ENCODE assay signal across 17 cellular contexts in the genomic region with DNA sequence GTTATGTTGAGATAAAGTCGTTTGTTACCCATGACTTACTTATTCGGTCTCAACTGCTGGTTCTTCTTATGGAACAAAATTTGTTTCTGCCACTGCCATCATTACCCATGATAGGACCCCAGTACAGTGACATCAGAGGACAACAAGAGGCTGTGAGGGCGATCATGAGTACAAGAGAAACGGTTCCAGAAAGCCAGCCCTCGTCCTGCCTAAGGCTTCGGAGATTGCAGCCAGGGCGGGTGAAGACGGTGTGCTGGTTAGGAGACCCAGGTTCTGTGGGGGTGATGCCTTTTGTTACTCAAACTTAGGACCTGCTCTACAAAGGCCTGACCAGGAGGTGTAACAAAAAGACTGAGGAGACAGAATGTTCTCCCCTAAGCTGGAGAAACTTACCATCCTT. TPM values are rescaled to one million over a fixed set of nuclear protein-coding genes. Genes with fewer than 3 reads are reported as not detected.
DNase-seq lines count a peak whose midpoint lies in the region; ATAC-seq, FAIRE-seq and TF ChIP-seq lines count a peak whose summit lies in the region.
"Had no signal": no experiment of that assay in that cellular context is flagged by ENCODE, and none has a peak within 500 bp of the region (broad histone marks: within the 10 kb centered on the region; RNA-seq: fewer than 3 reads in every experiment).

No MANE protein-coding gene starts in this region.

- TF ChIP-seq POLR2A in K562 (conservative IDR thresholded peaks at IDR 0.05), result no peak

- no peaks in the 10 kb centered on the region for H3K79me2 ChIP-seq in K562 (ENCODE audit: control insufficient read depth, insufficient read depth, low read length)

- H3K9me3 Mint-ChIP-seq in activated CD4-positive, alpha-beta memory T cell treated with anti-CD3 and anti-CD28 coated beads, Interleukin-2, amount 10 ng/mL, durations not matched to agents 7 days and 5 days, result no peaks in the 10 kb centered on the region

- FAIRE-seq in K562 (lab: Jason Lieb, UNC), result no peak

- ATAC-seq in K562 (no peak), left cardiac atrium (no peak), GM19035 (IDR thresholded peaks at IDR 0.05; ENCODE audit: unreplicated experiment) (no peak)
- no peak for ATAC-seq in stimulated activated naive CD8-positive, alpha-beta T cell treated with anti-CD3 and anti-CD28 coated beads, Interleukin-15, Interleukin-2, amounts not matched to agents 100 U/mL and 50 U/mL, for 24 hours
- ATAC-seq: esophagus mucosa, left colon had no signal

- no peaks in the 10 kb centered on the region for H3K36me3 ChIP-seq in K562 (ENCODE audit: control insufficient read depth, insufficient read depth, low read length)

- H3K9ac ChIP-seq in K562 (ENCODE audit: insufficient read depth in 1 of 2, low read depth in 2 of 2, low read length in 2 of 2), result no peak overlapping the region

- H3K9me1 ChIP-seq in K562 (ENCODE audit: control insufficient read depth, insufficient read depth, low read length), result no peaks in the 10 kb centered on the region

- no peak overlapping the region for H3K4me2 ChIP-seq in K562 (ENCODE audit: insufficient read depth, low read length)

- DNase-seq in activated T-cell treated with anti-CD3 and anti-CD28 coated beads, Interleukin-2, amount 50 U/mL, for 1 hour, result peak; percentile 55
- DNase-seq in activated T-cell treated with anti-CD3 and anti-CD28 coated beads for 4 hours, result no peak
- peak; percentile 65 for DNase-seq in activated CD4-positive, alpha-beta memory T cell treated with anti-CD3 and anti-CD28 coated beads, Interleukin-2, amount 10 ng/mL, durations not matched to agents 7 days and 5 days
- DNase-seq in K562 (ENCODE audit: extremely low read depth in 1 of 4, low spot score in 3 of 4), result no peak
- peak; percentile 48 for DNase-seq in stimulated activated naive CD8-positive, alpha-beta T cell treated with anti-CD3 and anti-CD28 coated beads, Interleukin-15, Interleukin-2, amounts not matched to agents 100 U/mL and 50 U/mL, for 24 hours
- DNase-seq in left cardiac atrium, result no peak
- DNase-seq in activated gamma-delta T cell (lab: John Stamatoyannopoulos, UW), result no peak
- DNase-seq: amygdala, left colon, midbrain, NCI-H1694, NCI-H345, retina had no signal

- CTCF ChIA-PET in activated CD4-positive, alpha-beta memory T cell treated with anti-CD3 and anti-CD28 coated beads, Interleukin-2, amount 10 ng/mL, durations not matched to agents 7 days and 5 days (lab: Charles Lee), result interaction anchor here (0.6 to 5.0 kb wide), 4 partner anchors 9 to 75 kb away, joined by 3 to 30 read pairs (median 7); no protein-coding TSS in a partner anchor
- CTCF ChIA-PET in K562 (lab: Yijun Ruan, JAX; ENCODE audit: low intra/inter-chr PET ratio), result no interaction called here

- no peak for TF ChIP-seq CTCF in K562 (IDR thresholded peaks at IDR 0.05 in 2 of 3, conservative IDR thresholded peaks at IDR 0.05 in 1 of 3; ENCODE audit: insufficient read depth in 2 of 3, low read depth in 1 of 3, low read length in 3 of 3)

- no peak overlapping the region for H3K4me3 ChIP-seq in K562

- POLR2A ChIA-PET in activated CD4-positive, alpha-beta memory T cell treated with anti-CD3 and anti-CD28 coated beads, Interleukin-2, amount 10 ng/mL, durations not matched to agents 7 days and 5 days (lab: Charles Lee), result interaction anchor here (1.5 to 7.3 kb wide), 8 partner anchors 7 to 135 kb away, joined by 6 to 238 read pairs (median 34); partner anchors contain the start of gene RICTOR
- POLR2A ChIA-PET in K562 (lab: Yijun Ruan, JAX), result interaction anchor here (0.9 kb wide), 1 partner anchor 13 kb away, joined by 3 read pairs; no protein-coding TSS in a partner anchor

- H3K27ac ChIP-seq in K562 (ENCODE audit: extremely low read depth, low read depth, low read length), result no peak overlapping the region
- H3K27ac ChIP-seq: C4-2B had no signal

- no peak for TF ChIP-seq RAD21 in K562 (CRISPR knock-in tag; conservative IDR thresholded peaks at IDR 0.05 in 1 of 2, IDR thresholded peaks at IDR 0.05 in 1 of 2)

- no peaks in the 10 kb centered on the region for H3K27me3 Mint-ChIP-seq in activated CD4-positive, alpha-beta memory T cell treated with anti-CD3 and anti-CD28 coated beads, Interleukin-2, amount 10 ng/mL, durations not matched to agents 7 days and 5 days

- peak overlapping the region; percentile 72 for H3K4me3 Mint-ChIP-seq in activated CD4-positive, alpha-beta memory T cell treated with anti-CD3 and anti-CD28 coated beads, Interleukin-2, amount 10 ng/mL, durations not matched to agents 7 days and 5 days

- no TSS peak for BruUV-seq in K562 (replicated peaks; lab: Mats Ljungman, UMichigan)

- peak overlapping the region; percentile 59 for H2AFZ ChIP-seq in K562 (ENCODE audit: low read depth, low read length)

- 64% methylated on average over 8 of the region's 8 CpGs for WGBS in K562 (ENCODE audit: insufficient coverage, low coverage, missing lambda C conversion rate)

- no peaks in the 10 kb centered on the region for H3K9me3 ChIP-seq in K562 (replicated peaks; ENCODE audit: control insufficient read depth, insufficient read depth, low read depth, low read length)

- H3K36me3 Mint-ChIP-seq in activated CD4-positive, alpha-beta memory T cell treated with anti-CD3 and anti-CD28 coated beads, Interleukin-2, amount 10 ng/mL, durations not matched to agents 7 days and 5 days (ENCODE audit: low read depth), result peaks cover 3% of the 10 kb centered on the region

- H4K20me1 ChIP-seq in K562 (replicated peaks; ENCODE audit: control insufficient read depth, insufficient read depth, low read length), result no peaks in the 10 kb centered on the region

- peaks cover 88% of the 10 kb centered on the region for H3K4me1 Mint-ChIP-seq in activated CD4-positive, alpha-beta memory T cell treated with anti-CD3 and anti-CD28 coated beads, Interleukin-2, amount 10 ng/mL, durations not matched to agents 7 days and 5 days

- no peaks in the 10 kb centered on the region for H3K27me3 ChIP-seq in K562 (ENCODE audit: control insufficient read depth in 2 of 2, insufficient read depth in 2 of 2, low read length in 2 of 2)

- intact Hi-C loops in K562 (cut with micrococcal nuclease), result no loop called here
- intact Hi-C loops in left cardiac atrium (cut with DNase I), result no loop called here

- H3K27ac Mint-ChIP-seq in activated CD4-positive, alpha-beta memory T cell treated with anti-CD3 and anti-CD28 coated beads, Interleukin-2, amount 10 ng/mL, durations not matched to agents 7 days and 5 days, result peak overlapping the region; percentile 96

- TF ChIP-seq EP300 in K562 (IDR thresholded peaks at IDR 0.05; ENCODE audit: low read length), result no peak

- in situ Hi-C loops in K562 (cut with MboI), result no loop called here

- peaks cover 0 to 12% of the 10 kb centered on the region in 2 experiments; a peak in 3 of 5 replicates for H3K4me1 ChIP-seq in K562 (replicated peaks in 1 of 2; ENCODE audit: control insufficient read depth in 2 of 2, insufficient read depth in 2 of 2, low read length in 2 of 2)

TF ChIP-seq in K562, 482 proteins besides CTCF, POLR2A, EP300 and RAD21 (continues in another document):
- TF ChIP-seq GABPA (tag; conservative IDR thresholded peaks at IDR 0.05; ENCODE audit: low read depth) (no peak), KLF16 (IDR thresholded peaks at IDR 0.05) (no peak), NFRKB (IDR thresholded peaks at IDR 0.05; ENCODE audit: low read depth) (no peak), TEAD4 (IDR thresholded peaks at IDR 0.05; ENCODE audit: low read length) (no peak), TEAD4 (CRISPR knock-in tag; IDR thresholded peaks at IDR 0.05; ENCODE audit: borderline replicate concordance) (no peak), HSF4 (CRISPR knock-in tag; IDR thresholded peaks at IDR 0.05; ENCODE audit: borderline replicate concordance) (no peak), ZNF354B (CRISPR knock-in tag; IDR thresholded peaks at IDR 0.05) (no peak)
- TF ChIP-seq, protein P1, sequence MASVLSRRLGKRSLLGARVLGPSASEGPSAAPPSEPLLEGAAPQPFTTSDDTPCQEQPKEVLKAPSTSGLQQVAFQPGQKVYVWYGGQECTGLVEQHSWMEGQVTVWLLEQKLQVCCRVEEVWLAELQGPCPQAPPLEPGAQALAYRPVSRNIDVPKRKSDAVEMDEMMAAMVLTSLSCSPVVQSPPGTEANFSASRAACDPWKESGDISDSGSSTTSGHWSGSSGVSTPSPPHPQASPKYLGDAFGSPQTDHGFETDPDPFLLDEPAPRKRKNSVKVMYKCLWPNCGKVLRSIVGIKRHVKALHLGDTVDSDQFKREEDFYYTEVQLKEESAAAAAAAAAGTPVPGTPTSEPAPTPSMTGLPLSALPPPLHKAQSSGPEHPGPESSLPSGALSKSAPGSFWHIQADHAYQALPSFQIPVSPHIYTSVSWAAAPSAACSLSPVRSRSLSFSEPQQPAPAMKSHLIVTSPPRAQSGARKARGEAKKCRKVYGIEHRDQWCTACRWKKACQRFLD (CRISPR knock-in tag; IDR thresholded peaks at IDR 0.05), result no peak
- TF ChIP-seq, protein P2, sequence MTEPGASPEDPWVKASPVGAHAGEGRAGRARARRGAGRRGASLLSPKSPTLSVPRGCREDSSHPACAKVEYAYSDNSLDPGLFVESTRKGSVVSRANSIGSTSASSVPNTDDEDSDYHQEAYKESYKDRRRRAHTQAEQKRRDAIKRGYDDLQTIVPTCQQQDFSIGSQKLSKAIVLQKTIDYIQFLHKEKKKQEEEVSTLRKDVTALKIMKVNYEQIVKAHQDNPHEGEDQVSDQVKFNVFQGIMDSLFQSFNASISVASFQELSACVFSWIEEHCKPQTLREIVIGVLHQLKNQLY (CRISPR knock-in tag; conservative IDR thresholded peaks at IDR 0.05), result no peak

RNA-seq across cellular contexts. Expression of gene FYB1, which starts 10.9 kb away (rescaled TPM):
- total RNA-seq in activated CD4-positive, alpha-beta memory T cell treated with anti-CD3 and anti-CD28 coated beads, Interleukin-2, amount 10 ng/mL, durations not matched to agents 7 days and 5 days, result 100 to 1,000 TPM; 260 to 270 TPM
- 2.9 and 14.8 TPM in 2 replicates for total RNA-seq in K562 (2011; cell fraction: chromatin; rRNA removed; ENCODE audit: low replicate concordance)
- 0.67 and 2.2 TPM in 2 replicates for total RNA-seq in K562 (2011; cell fraction: nucleolus; rRNA removed)
- 5.6 and 6.0 TPM in 2 replicates for total RNA-seq in K562 (2011; cell fraction: nucleoplasm; rRNA removed)
- total RNA-seq in K562 (2014; rRNA removed) (6.7 TPM in 2 replicates), K562 (2014; rRNA removed; fragmentation: Illumina TruSeq; extraction: Trizol) (15.6 and 16.5 TPM in 2 replicates), K562 (2015; rRNA removed; fragmentation: Illumina TruSeq; extraction: Trizol) (28.1 and 31.5 TPM in 2 replicates), K562 (2021) (17.4 and 22.5 TPM in 2 replicates), left cardiac atrium (10 to 100 TPM in 1 of 2 donors, 1 to 10 TPM in 1; 5.0 to 13.4 TPM)
- polyA plus RNA-seq in K562 (2011; rRNA removed) (4.7 and 25.4 TPM in 2 replicates), K562 (2014; fragmentation: Illumina TruSeq; extraction: Trizol) (13.7 and 18.4 TPM in 2 replicates), K562 (2014; fragmentation: Nextera tagmentation; extraction: Ambion mirVana) (1 to 10 TPM; 9.4 to 9.7 TPM), K562 (2014; rRNA removed) (7.4 and 8.0 TPM in 2 replicates)
- polyA plus RNA-seq in K562 (2011; cell fraction: cytosol; rRNA removed), result 0.85 and 9.2 TPM in 2 replicates
- polyA plus RNA-seq in K562 (2011; cell fraction: nucleus; rRNA removed), result 5.6 and 40.9 TPM in 2 replicates
- polyA plus RNA-seq in K562 (2012), result 20.9 and 22.7 TPM in 2 replicates
- 4.0 and 45.3 TPM in 2 replicates for polyA minus RNA-seq in K562 (2011; rRNA and poly(A)+ RNA removed)
- polyA minus RNA-seq in K562 (2011; cell fraction: cytosol; rRNA and poly(A)+ RNA removed), result 2.4 and 15.2 TPM in 2 replicates
- polyA minus RNA-seq in K562 (2011; cell fraction: nucleus; rRNA and poly(A)+ RNA removed), result 5.4 and 62.8 TPM in 2 replicates
- total RNA-seq: A673 had no signal

Comparison
In these comparisons a context has a peak if more than half of its experiments do, and no peak if none do; other contexts are left out.
1. DNase-seq: peak in activated T-cell treated with anti-CD3 and anti-CD28 coated beads, Interleukin-2, amount 50 U/mL, for 1 hour (single experiment), activated CD4-positive, alpha-beta memory T cell treated with anti-CD3 and anti-CD28 coated beads, Interleukin-2, amount 10 ng/mL, durations not matched to agents 7 days and 5 days (single experiment) and stimulated activated naive CD8-positive, alpha-beta T cell treated with anti-CD3 and anti-CD28 coated beads, Interleukin-15, Interleukin-2, amounts not matched to agents 100 U/mL and 50 U/mL, for 24 hours (single experiment); none in activated T-cell treated with anti-CD3 and anti-CD28 coated beads for 4 hours (single experiment), K562 (0 of 4), left cardiac atrium (single experiment) and activated gamma-delta T cell (single experiment).
2. RNA of gene FYB1, which starts 10.9 kb away (total RNA-seq): 260 to 270 TPM in activated CD4-positive, alpha-beta memory T cell treated with anti-CD3 and anti-CD28 coated beads, Interleukin-2, amount 10 ng/mL, durations not matched to agents 7 days and 5 days; 0.67 to 31.5 TPM in K562 and 5.0 to 13.4 TPM in left cardiac atrium; every median in the first group is over 4 times any median in the second.